Comparison of ENCODE assay signal across 1 cellular context in genomic region chr22:39266398-39267030, GRCh38.
TF ChIP-seq lines count a peak whose summit lies in the region.

No MANE protein-coding gene starts in this region.

TF ChIP-seq in GM12878, 131 proteins besides CTCF, POLR2A, EP300 and RAD21 (continued from another document and continues in another):
- TF ChIP-seq RFX5 (IDR thresholded peaks at IDR 0.05; ENCODE audit: low read depth, low read length), result no peak
- peak; percentile 72; the same call in 1 of the 2 replicates for TF ChIP-seq CBFB (IDR thresholded peaks at IDR 0.05; ENCODE audit: low read depth)
- TF ChIP-seq GABPA (IDR thresholded peaks at IDR 0.05; ENCODE audit: low read depth), result peak; percentile 79
- TF ChIP-seq ZNF622 (IDR thresholded peaks at IDR 0.05), result no peak
- TF ChIP-seq SMAD5 (IDR thresholded peaks at IDR 0.05; ENCODE audit: low read depth), result no peak
- TF ChIP-seq NFIC (IDR thresholded peaks at IDR 0.05; ENCODE audit: low read depth, low read length), result peak; percentile 95
- peak; percentile 40; the same call in 1 of the 2 replicates for TF ChIP-seq BACH1 (IDR thresholded peaks at IDR 0.05; ENCODE audit: borderline replicate concordance)
- no peak for TF ChIP-seq IRF3 (IDR thresholded peaks at IDR 0.05)
- TF ChIP-seq USF2 (IDR thresholded peaks at IDR 0.05; ENCODE audit: borderline replicate concordance, low read depth, low read length), result no peak
- no peak for TF ChIP-seq ZSCAN29 (IDR thresholded peaks at IDR 0.05)
- TF ChIP-seq SUPT20H (IDR thresholded peaks at IDR 0.05; ENCODE audit: borderline replicate concordance, control insufficient read depth, low read depth, low read length), result no peak
- TF ChIP-seq RCOR1 (conservative IDR thresholded peaks at IDR 0.05; ENCODE audit: low read depth, low read length), result no peak
- no peak for TF ChIP-seq MAX (IDR thresholded peaks at IDR 0.05; ENCODE audit: low read depth, low read length)
- TF ChIP-seq FOS (IDR thresholded peaks at IDR 0.05; ENCODE audit: borderline replicate concordance, extremely low read depth, insufficient read length), result no peak
- TF ChIP-seq TCF3 (IDR thresholded peaks at IDR 0.05; ENCODE audit: borderline replicate concordance, insufficient read depth, low read depth, low read length), result peak; percentile 88; the same call in 1 of the 2 replicates
- TF ChIP-seq WRNIP1 (IDR thresholded peaks at IDR 0.05; ENCODE audit: borderline replicate concordance, low read depth, low read length), result 0 out of 2 replicates have a peak, but pooled peaks have one; percentile 80
- TF ChIP-seq BRCA1 (IDR thresholded peaks at IDR 0.05; ENCODE audit: low read depth, low read length), result no peak
- no peak for TF ChIP-seq ESRRA (IDR thresholded peaks at IDR 0.05; ENCODE audit: low read length)
- TF ChIP-seq CBX3 (IDR thresholded peaks at IDR 0.05; ENCODE audit: borderline replicate concordance, low read depth), result no peak
- TF ChIP-seq HDAC6 (IDR thresholded peaks at IDR 0.05; ENCODE audit: unreplicated experiment), result no peak
- TF ChIP-seq PBX3 (IDR thresholded peaks at IDR 0.05; ENCODE audit: insufficient replicate concordance, low read depth, low read length), result no peak
- TF ChIP-seq GATAD2B (conservative IDR thresholded peaks at IDR 0.05; ENCODE audit: low read depth), result peak; percentile 31; the same call in 1 of the 2 replicates
- TF ChIP-seq PAX5 (IDR thresholded peaks at IDR 0.05; ENCODE audit: borderline replicate concordance, low read depth, low read length), result no peak; the same call in 1 of the 2 replicates
- TF ChIP-seq CUX1 (IDR thresholded peaks at IDR 0.05; ENCODE audit: insufficient replicate concordance, low read depth, low read length), result no peak
- TF ChIP-seq PRDM15 (CRISPR knock-in tag; IDR thresholded peaks at IDR 0.05), result no peak
- TF ChIP-seq KLF5 (IDR thresholded peaks at IDR 0.05; ENCODE audit: partially characterized antibody), result no peak
- TF ChIP-seq ATF3 (IDR thresholded peaks at IDR 0.05; ENCODE audit: borderline replicate concordance, extremely low read depth, low read depth, low read length), result no peak
- no peak for TF ChIP-seq HDAC2 (IDR thresholded peaks at IDR 0.05)
- no peak for TF ChIP-seq REST (IDR thresholded peaks at IDR 0.05; ENCODE audit: low read depth, low read length)
- no peak for TF ChIP-seq NR2C1 (IDR thresholded peaks at IDR 0.05)
- no peak; a peak in 2 of 4 replicates for TF ChIP-seq CEBPB (IDR thresholded peaks at IDR 0.05; ENCODE audit: borderline replicate concordance in 1 of 2, low read depth in 2 of 2, low read length in 2 of 2)
- no peak for TF ChIP-seq POLR2AphosphoS2 (IDR thresholded peaks at IDR 0.05; ENCODE audit: low read depth, low read length)
- no peak; the same call in 1 of the 2 replicates for TF ChIP-seq ZBTB40 (IDR thresholded peaks at IDR 0.05; ENCODE audit: borderline replicate concordance)
- TF ChIP-seq E2F4 (IDR thresholded peaks at IDR 0.05; ENCODE audit: low read depth, low read length), result no peak
- TF ChIP-seq STAT1 (conservative IDR thresholded peaks at IDR 0.05), result no peak
- peak; percentile 38; the same call in 1 of the 2 replicates for TF ChIP-seq CHD2 (IDR thresholded peaks at IDR 0.05; ENCODE audit: borderline replicate concordance, low read depth, low read length)
